18 cellular contexts compared by ENCODE assay signal in genomic region chr17:44360144-44360533, GRCh38. TPM values are rescaled to one million over a fixed set of nuclear protein-coding genes. Genes with fewer than 3 reads are reported as not detected.
DNase-seq lines count a peak whose midpoint lies in the region; ATAC-seq and TF ChIP-seq lines count a peak whose summit lies in the region.
"Had no signal": no experiment of that assay in that cellular context is flagged by ENCODE, and none has a peak within 500 bp of the region (broad histone marks: within the 10 kb centered on the region; RNA-seq: fewer than 3 reads in every experiment).

No MANE protein-coding gene starts in this region.

- CTCF ChIA-PET in Caco-2 (lab: Charles Lee) = interaction anchor here (0.6 to 1.5 kb wide), 2 partner anchors 15 to 147 kb away, joined by 3 to 4 read pairs; partner anchors contain the start of gene GRN

- H3K9ac ChIP-seq in smooth muscle cell (ENCODE audit: low read depth) = no peak overlapping the region
- H3K9ac ChIP-seq: KMS-11 had no signal

- H3K4me3 Mint-ChIP-seq in Caco-2 (ENCODE audit: unreplicated experiment) (no peak overlapping the region), brain (peak overlapping the region; percentile 89 to 92 (median 90)), nephron progenitor cell (peak overlapping the region; percentile 87)

- peaks cover 17% of the 10 kb centered on the region for H3K4me1 Mint-ChIP-seq in Caco-2 (ENCODE audit: low read depth, unreplicated experiment)
- peaks cover 47% of the 10 kb centered on the region for H3K4me1 Mint-ChIP-seq in brain
- H3K4me1 Mint-ChIP-seq in nephron progenitor cell = peaks cover 46% of the 10 kb centered on the region

- H3K36me3 ChIP-seq in Caco-2 (ENCODE audit: control insufficient read depth, insufficient read depth, low read length) (no peaks in the 10 kb centered on the region), smooth muscle cell (ENCODE audit: low read depth) (no peaks in the 10 kb centered on the region)

- no peaks in the 10 kb centered on the region for H3K36me3 Mint-ChIP-seq in Caco-2 (ENCODE audit: insufficient read depth, unreplicated experiment)
- no peaks in the 10 kb centered on the region for H3K36me3 Mint-ChIP-seq in brain
- H3K36me3 Mint-ChIP-seq in nephron progenitor cell (ENCODE audit: low read depth) = peaks cover 11% of the 10 kb centered on the region
- H3K36me3 Mint-ChIP-seq: CD14-positive monocyte had no signal

- TF ChIP-seq CTCF in Caco-2 (IDR thresholded peaks at IDR 0.05; ENCODE audit: insufficient read depth in 1 of 2, low read depth in 1 of 2, low read length in 1 of 2, severe bottlenecking in 1 of 2, unreplicated experiment in 1 of 2) (no peak), brain (conservative IDR thresholded peaks at IDR 0.05) (no peak), nephron progenitor cell (IDR thresholded peaks at IDR 0.05) (no peak), smooth muscle cell (IDR thresholded peaks at IDR 0.05; ENCODE audit: borderline replicate concordance, insufficient read depth, poor library complexity, severe bottlenecking) (no peak)

- no peaks in the 10 kb centered on the region for H3K9me3 ChIP-seq in Caco-2
- H3K9me3 ChIP-seq in smooth muscle cell (replicated peaks; ENCODE audit: low read depth) = no peaks in the 10 kb centered on the region

- no peak overlapping the region for H2AFZ ChIP-seq in smooth muscle cell (ENCODE audit: low read depth)

- H3K4me3 ChIP-seq in Caco-2 (ENCODE audit: low read depth, low read length) (no peak overlapping the region), smooth muscle cell (no peak overlapping the region)

- H3F3A ChIP-seq in smooth muscle cell (ENCODE audit: low read depth) = peaks cover 12% of the 10 kb centered on the region

- H3K9me3 Mint-ChIP-seq in Caco-2 (ENCODE audit: unreplicated experiment) (no peaks in the 10 kb centered on the region), brain (peaks cover 0 to 3% (median 0%) of the 10 kb centered on the region in 5 experiments), nephron progenitor cell (no peaks in the 10 kb centered on the region)

- no peak for ATAC-seq in GM18498 (IDR thresholded peaks at IDR 0.05; ENCODE audit: unreplicated experiment)
- ATAC-seq: PC-3 had no signal

- peak overlapping the region; percentile 53 for H3K27ac Mint-ChIP-seq in Caco-2 (ENCODE audit: unreplicated experiment)
- peak overlapping the region; percentile 60 to 97 (median 86) for H3K27ac Mint-ChIP-seq in brain
- H3K27ac Mint-ChIP-seq in nephron progenitor cell = peak overlapping the region; percentile 90

- WGBS in smooth muscle cell (ENCODE audit: low lambda C conversion rate) = 74% methylated on average over 6 of the region's 6 CpGs

- 0 out of 2 replicates have a peak, but pooled peaks cover 1% of the 10 kb centered on the region for H3K27me3 ChIP-seq in Caco-2 (replicated peaks; ENCODE audit: control insufficient read depth, insufficient read depth, low read length)
- H3K27me3 ChIP-seq in smooth muscle cell (ENCODE audit: low read depth) = no peaks in the 10 kb centered on the region

- H3K27ac ChIP-seq in smooth muscle cell (ENCODE audit: low read depth) = no peak overlapping the region
- H3K27ac ChIP-seq: KMS-11 had no signal

- peak overlapping the region; percentile 94 for H3K4me2 ChIP-seq in smooth muscle cell
- H3K4me2 ChIP-seq: KMS-11 had no signal

- peaks cover 12% of the 10 kb centered on the region for H3K79me2 ChIP-seq in smooth muscle cell (ENCODE audit: low read depth)

- POLR2A ChIA-PET in Caco-2 (lab: Charles Lee) = no interaction called here

- BruUV-seq in Caco-2 (replicated peaks; lab: Mats Ljungman, UMichigan) = no TSS peak

- H3K27me3 Mint-ChIP-seq in Caco-2 (ENCODE audit: insufficient read depth, unreplicated experiment) (peaks cover 3% of the 10 kb centered on the region), brain (peaks cover 13% of the 10 kb centered on the region), nephron progenitor cell (ENCODE audit: low read depth, poor library complexity) (peaks cover 8% of the 10 kb centered on the region)

- peaks cover 10% of the 10 kb centered on the region; the same call in 1 of the 2 replicates for H3K4me1 ChIP-seq in Caco-2
- H3K4me1 ChIP-seq in smooth muscle cell (ENCODE audit: low read depth) = peaks cover 25% of the 10 kb centered on the region

- DNase-seq in Caco-2 = no peak
- no peak for DNase-seq in nephron progenitor cell
- no peak for DNase-seq in smooth muscle cell (lab: John Stamatoyannopoulos, UW; ENCODE audit: unreplicated experiment)
- DNase-seq in activated effector memory CD4-positive, alpha-beta T cell treated with anti-CD3 and anti-CD28 coated beads, Interleukin-2, amount 50 U/mL, for 16 hours = no peak
- DNase-seq in GM19240 (ENCODE audit: insufficient read length, low spot score) = no peak
- DNase-seq: ACHN, COR-L47, NCI-H1417 treated with DMSO at 0.1 percent for 48 hours, NCI-H1930, NCI-H345, NCI-H524 treated with DMSO at 0.1 percent for 48 hours, PC-3, RPMI8226, SIG-M5 had no signal

- intact Hi-C loops in Caco-2 (cut with micrococcal nuclease; ENCODE audit: unreplicated experiment) = no loop called here

- peaks cover 51% of the 10 kb centered on the region for H4K20me1 ChIP-seq in smooth muscle cell (ENCODE audit: low read depth)

RNA-seq across cellular contexts. Expression of gene FAM171A2, which starts 3.5 kb away (rescaled TPM):
- total RNA-seq in Caco-2 (2022) (3.0 and 3.6 TPM in 2 replicates), smooth muscle cell (31.5 TPM in 2 replicates)
- polyA plus RNA-seq in brain (ENCODE audit: insufficient read depth, low read depth, low replicate concordance) (62.5 TPM), smooth muscle cell (28.4 and 28.8 TPM in 2 replicates)
- polyA plus RNA-seq: CD14-positive monocyte had no signal

RNA-seq across cellular contexts. Expression of gene GRN, which starts 15.0 kb away (rescaled TPM):
- total RNA-seq in Caco-2 (2022) (167 and 176 TPM in 2 replicates), smooth muscle cell (85.9 and 125 TPM in 2 replicates)
- polyA plus RNA-seq in brain (ENCODE audit: insufficient read depth, low read depth, low replicate concordance) (164 TPM), smooth muscle cell (322 and 338 TPM in 2 replicates)

RNA-seq across cellular contexts. Expression of gene ITGA2B, which starts 29.3 kb away (rescaled TPM):
- total RNA-seq in Caco-2 (2022) (5.9 and 6.9 TPM in 2 replicates), smooth muscle cell (1.0 and 2.1 TPM in 2 replicates)
- polyA plus RNA-seq in brain (ENCODE audit: insufficient read depth, low read depth, low replicate concordance) (0.97 TPM), smooth muscle cell (3.9 and 4.0 TPM in 2 replicates)

RNA-seq across cellular contexts. Expression of gene SLC25A39, which starts 35.5 kb away (rescaled TPM):
- 155 and 172 TPM in 2 replicates for total RNA-seq in Caco-2 (2022)
- polyA plus RNA-seq in brain (ENCODE audit: insufficient read depth, low read depth, low replicate concordance) = 153 TPM
- total RNA-seq in smooth muscle cell = 62.6 and 106 TPM in 2 replicates
- polyA plus RNA-seq in smooth muscle cell = 147 and 169 TPM in 2 replicates

RNA-seq across cellular contexts. Expression of gene RUNDC3A, which starts 51.7 kb away (rescaled TPM):
- total RNA-seq in Caco-2 (2022) (0.34 and 0.53 TPM in 2 replicates), smooth muscle cell (0.36 and 0.63 TPM in 2 replicates)
- polyA plus RNA-seq in brain (ENCODE audit: insufficient read depth, low read depth, low replicate concordance) (304 TPM), smooth muscle cell (0.21 and 0.84 TPM in 2 replicates)
